In genomic region chr1:162022626-162023025, GRCh38 we compare ENCODE assay signal across 2 cellular contexts.
TF ChIP-seq lines count a peak whose summit lies in the region.

No MANE protein-coding gene starts in this region.

TF ChIP-seq in SK-N-SH, 30 proteins besides CTCF, POLR2A, EP300 and RAD21 (continued from another document):
- TF ChIP-seq, protein P1, sequence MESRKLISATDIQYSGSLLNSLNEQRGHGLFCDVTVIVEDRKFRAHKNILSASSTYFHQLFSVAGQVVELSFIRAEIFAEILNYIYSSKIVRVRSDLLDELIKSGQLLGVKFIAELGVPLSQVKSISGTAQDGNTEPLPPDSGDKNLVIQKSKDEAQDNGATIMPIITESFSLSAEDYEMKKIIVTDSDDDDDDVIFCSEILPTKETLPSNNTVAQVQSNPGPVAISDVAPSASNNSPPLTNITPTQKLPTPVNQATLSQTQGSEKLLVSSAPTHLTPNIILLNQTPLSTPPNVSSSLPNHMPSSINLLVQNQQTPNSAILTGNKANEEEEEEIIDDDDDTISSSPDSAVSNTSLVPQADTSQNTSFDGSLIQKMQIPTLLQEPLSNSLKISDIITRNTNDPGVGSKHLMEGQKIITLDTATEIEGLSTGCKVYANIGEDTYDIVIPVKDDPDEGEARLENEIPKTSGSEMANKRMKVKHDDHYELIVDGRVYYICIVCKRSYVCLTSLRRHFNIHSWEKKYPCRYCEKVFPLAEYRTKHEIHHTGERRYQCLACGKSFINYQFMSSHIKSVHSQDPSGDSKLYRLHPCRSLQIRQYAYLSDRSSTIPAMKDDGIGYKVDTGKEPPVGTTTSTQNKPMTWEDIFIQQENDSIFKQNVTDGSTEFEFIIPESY (IDR thresholded peaks at IDR 0.05; ENCODE audit: borderline replicate concordance, low read depth), result no peak
- TF ChIP-seq, protein P2, sequence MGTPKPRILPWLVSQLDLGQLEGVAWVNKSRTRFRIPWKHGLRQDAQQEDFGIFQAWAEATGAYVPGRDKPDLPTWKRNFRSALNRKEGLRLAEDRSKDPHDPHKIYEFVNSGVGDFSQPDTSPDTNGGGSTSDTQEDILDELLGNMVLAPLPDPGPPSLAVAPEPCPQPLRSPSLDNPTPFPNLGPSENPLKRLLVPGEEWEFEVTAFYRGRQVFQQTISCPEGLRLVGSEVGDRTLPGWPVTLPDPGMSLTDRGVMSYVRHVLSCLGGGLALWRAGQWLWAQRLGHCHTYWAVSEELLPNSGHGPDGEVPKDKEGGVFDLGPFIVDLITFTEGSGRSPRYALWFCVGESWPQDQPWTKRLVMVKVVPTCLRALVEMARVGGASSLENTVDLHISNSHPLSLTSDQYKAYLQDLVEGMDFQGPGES (IDR thresholded peaks at IDR 0.05; ENCODE audit: low read depth, low read length), result no peak
- TF ChIP-seq EZH2phosphoT487 (IDR thresholded peaks at IDR 0.05; ENCODE audit: borderline replicate concordance, low read depth) (no peak), GATA2 (CRISPR knock-in tag; IDR thresholded peaks at IDR 0.05) (no peak), TEAD4 (IDR thresholded peaks at IDR 0.05; ENCODE audit: borderline replicate concordance, insufficient read depth) (no peak)

TF ChIP-seq in WTC11, 78 proteins besides CTCF, POLR2A, EP300 and RAD21 (continued from another document):
- TF ChIP-seq, protein P3, sequence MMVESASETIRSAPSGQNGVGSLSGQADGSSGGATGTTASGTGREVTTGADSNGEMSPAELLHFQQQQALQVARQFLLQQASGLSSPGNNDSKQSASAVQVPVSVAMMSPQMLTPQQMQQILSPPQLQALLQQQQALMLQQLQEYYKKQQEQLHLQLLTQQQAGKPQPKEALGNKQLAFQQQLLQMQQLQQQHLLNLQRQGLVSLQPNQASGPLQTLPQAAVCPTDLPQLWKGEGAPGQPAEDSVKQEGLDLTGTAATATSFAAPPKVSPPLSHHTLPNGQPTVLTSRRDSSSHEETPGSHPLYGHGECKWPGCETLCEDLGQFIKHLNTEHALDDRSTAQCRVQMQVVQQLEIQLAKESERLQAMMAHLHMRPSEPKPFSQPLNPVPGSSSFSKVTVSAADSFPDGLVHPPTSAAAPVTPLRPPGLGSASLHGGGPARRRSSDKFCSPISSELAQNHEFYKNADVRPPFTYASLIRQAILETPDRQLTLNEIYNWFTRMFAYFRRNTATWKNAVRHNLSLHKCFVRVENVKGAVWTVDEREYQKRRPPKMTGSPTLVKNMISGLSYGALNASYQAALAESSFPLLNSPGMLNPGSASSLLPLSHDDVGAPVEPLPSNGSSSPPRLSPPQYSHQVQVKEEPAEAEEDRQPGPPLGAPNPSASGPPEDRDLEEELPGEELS (CRISPR knock-in tag; IDR thresholded peaks at IDR 0.05), result no peak
- no peak for TF ChIP-seq FOXK1 (CRISPR knock-in tag; IDR thresholded peaks at IDR 0.05)
- TF ChIP-seq ZNF232 (CRISPR knock-in tag; IDR thresholded peaks at IDR 0.05), result no peak
- TF ChIP-seq NFE2L1 (CRISPR knock-in tag; IDR thresholded peaks at IDR 0.05), result no peak
- no peak for TF ChIP-seq NR2C2 (CRISPR knock-in tag; IDR thresholded peaks at IDR 0.05)
- no peak for TF ChIP-seq SP1 (CRISPR knock-in tag; conservative IDR thresholded peaks at IDR 0.05)
- no peak for TF ChIP-seq SOX15 (CRISPR knock-in tag; IDR thresholded peaks at IDR 0.05)
- TF ChIP-seq E2F5 (CRISPR knock-in tag; IDR thresholded peaks at IDR 0.05), result no peak
- no peak for TF ChIP-seq MXD4 (CRISPR knock-in tag; IDR thresholded peaks at IDR 0.05; ENCODE audit: borderline replicate concordance)
TF ChIP-seq in WTC11: peak in this region for 0.
